Comparison of ENCODE assay signal across 10 cellular contexts in the genomic region with DNA sequence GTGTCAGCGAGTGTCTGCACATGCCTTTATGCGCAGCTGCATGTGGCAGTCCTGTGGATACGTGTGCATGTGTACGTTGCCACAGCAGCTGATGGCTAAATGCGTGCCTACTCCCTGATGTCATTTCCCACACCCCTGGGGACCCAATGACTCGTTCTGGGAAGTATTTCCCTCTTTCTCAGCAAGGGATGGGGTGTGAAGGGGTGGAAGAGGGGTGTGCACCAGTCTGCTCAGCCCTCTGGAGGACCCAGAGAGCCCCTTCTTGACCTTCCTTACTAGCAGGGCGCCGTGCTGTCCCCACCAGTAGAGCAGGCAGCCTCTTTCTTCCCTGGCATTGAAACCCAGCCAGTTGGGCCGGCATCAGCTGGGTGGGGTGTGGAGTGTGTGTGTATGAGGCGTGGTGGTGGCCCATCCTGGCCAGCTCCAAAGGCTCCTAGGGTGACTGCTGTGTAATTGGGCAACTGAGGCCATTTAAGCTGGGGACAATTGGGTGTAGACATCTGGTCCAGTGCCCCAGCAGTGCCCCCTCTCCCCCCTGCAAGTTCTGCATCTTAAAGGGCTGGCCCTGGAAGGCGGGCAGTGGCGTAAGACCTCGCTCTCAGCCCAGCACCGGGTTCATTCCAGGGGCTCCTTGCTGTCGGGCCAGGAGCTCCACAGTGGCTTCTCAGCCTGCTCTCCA. TPM values are rescaled to one million over a fixed set of nuclear protein-coding genes. Genes with fewer than 3 reads are reported as not detected.
DNase-seq lines count a peak whose midpoint lies in the region; ATAC-seq and TF ChIP-seq lines count a peak whose summit lies in the region.
"Had no signal": no experiment of that assay in that cellular context is flagged by ENCODE, and none has a peak within 500 bp of the region (broad histone marks: within the 10 kb centered on the region; RNA-seq: fewer than 3 reads in every experiment).

No MANE protein-coding gene starts in this region.

- DNase-seq in EH (ENCODE audit: low read depth) (peak; percentile 100), RKO (ENCODE audit: low spot score) (peak; percentile 91), fibroblast of pulmonary artery (ENCODE audit: low read depth) (peak; percentile 99), pulmonary artery endothelial cell (ENCODE audit: low read depth, low spot score) (peak; percentile 94), GM19240 (ENCODE audit: insufficient read length, low spot score) (no peak)
- DNase-seq: activated naive CD8-positive, alpha-beta T cell treated with anti-CD3 and anti-CD28 coated beads, Interleukin-2, amount 10 ng/mL, durations not matched to agents 7 days and 5 days; NCI-H1105 treated with DMSO at 0.1 percent for 48 hours had no signal

- TF ChIP-seq POLR2A in GM18505 (IDR thresholded peaks at IDR 0.05; ENCODE audit: borderline replicate concordance, extremely low read depth, insufficient read depth, insufficient read length): no peak

- no peak for TF ChIP-seq CTCF in fibroblast of pulmonary artery (IDR thresholded peaks at IDR 0.05; ENCODE audit: low read length, missing control alignments)

- ATAC-seq in HG03354 (IDR thresholded peaks at IDR 0.05; ENCODE audit: poor library complexity, severe bottlenecking, unreplicated experiment) (no peak), GM18505 (IDR thresholded peaks at IDR 0.05; ENCODE audit: unreplicated experiment) (no peak), HG03095 (IDR thresholded peaks at IDR 0.05; ENCODE audit: unreplicated experiment) (no peak)

- H3K4me3 ChIP-seq in fibroblast of pulmonary artery (replicated peaks; ENCODE audit: low read depth, low read length): no peak overlapping the region

RNA-seq across cellular contexts. Expression of gene SNX33, which starts 19.2 kb away (rescaled TPM):
- 7.8 and 8.5 TPM in 2 replicates for total RNA-seq in pulmonary artery endothelial cell

RNA-seq across cellular contexts. Expression of gene IMP3, which starts 26.9 kb away (rescaled TPM):
- total RNA-seq in pulmonary artery endothelial cell: 59.8 and 75.6 TPM in 2 replicates

RNA-seq across cellular contexts. Expression of gene SNUPN, which starts 41.4 kb away (rescaled TPM):
- 22.4 and 25.3 TPM in 2 replicates for total RNA-seq in pulmonary artery endothelial cell

RNA-seq across cellular contexts. Expression of gene CSPG4, which starts 45.7 kb away (rescaled TPM):
- under 0.01 and 0.04 TPM in 2 replicates for total RNA-seq in pulmonary artery endothelial cell
- total RNA-seq: activated naive CD8-positive, alpha-beta T cell treated with anti-CD3 and anti-CD28 coated beads, Interleukin-2, amount 10 ng/mL, durations not matched to agents 7 days and 5 days had no signal
